In genomic region chr11:32099516-32099915, GRCh38 we compare ENCODE assay signal across 16 cellular contexts.
"Had no signal": no experiment of that assay in that cellular context is flagged by ENCODE, and none has a peak within 500 bp of the region (broad histone marks: within the 10 kb centered on the region; RNA-seq: fewer than 3 reads in every experiment).

No MANE protein-coding gene starts in this region.

- DNase-seq: effector memory CD4-positive, alpha-beta T cell; heart right ventricle; hypothalamus; islet precursor cell; mammary epithelial cell; natural killer cell; occipital lobe; pancreas; right cardiac atrium; small intestine; stimulated activated CD4-positive, alpha-beta T cell treated with anti-CD3 and anti-CD28 coated beads, Interleukin-12 subunit alpha, Interleukin-12 subunit beta, amount 100 ng/mL, for 4 hours; stimulated activated CD4-positive, alpha-beta T cell treated with anti-CD3 and anti-CD28 coated beads, Interleukin-2, amount 100 ng/mL, for 48 hours; stimulated activated naive CD4-positive, alpha-beta T cell treated with Interleukin-2 at 50 U/mL for 16 hours; thyroid gland had no signal

- ATAC-seq: esophagus mucosa, heart right ventricle, left lobe of liver, natural killer cell, pancreas, right cardiac atrium had no signal
